In the genomic region with DNA sequence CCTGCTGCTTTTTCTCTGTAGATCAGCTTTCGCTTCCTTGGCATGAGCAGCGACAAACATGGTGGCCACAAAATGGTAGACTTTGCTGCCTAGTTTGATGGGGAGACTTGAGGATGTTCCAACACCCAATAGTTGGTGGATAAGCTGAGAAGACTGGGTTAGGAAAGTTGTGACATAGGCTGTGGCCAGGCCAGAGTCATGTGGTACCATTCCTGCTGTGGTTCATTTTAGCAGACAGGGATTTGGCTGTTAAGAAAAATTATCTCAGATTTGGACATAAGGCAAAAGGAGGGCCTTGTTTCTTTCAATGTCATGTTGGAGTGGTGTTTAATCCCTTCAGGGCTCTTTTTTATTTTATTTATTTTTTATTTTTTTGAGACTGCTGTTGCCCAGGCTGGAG, we compare ENCODE assay signal across 16 cellular contexts. TPM values are rescaled to one million over a fixed set of nuclear protein-coding genes. Genes with fewer than 3 reads are reported as not detected.
"Had no signal": no experiment of that assay in that cellular context is flagged by ENCODE, and none has a peak within 500 bp of the region (broad histone marks: within the 10 kb centered on the region; RNA-seq: fewer than 3 reads in every experiment).

No MANE protein-coding gene starts in this region.

- H3K36me3 Mint-ChIP-seq: activated naive CD8-positive, alpha-beta T cell treated with anti-CD3 and anti-CD28 coated beads for 36 hours; stimulated activated memory B cell treated with anti-CD40 and anti-IgM and Interleukin-4, amounts not matched to agents 10 μg/mL and 1 μg/mL and 100 μg/mL, for 72 hours; type B pancreatic cell had no signal

- H3K4me3 ChIP-seq: right lobe of liver, spleen had no signal

- H3K9ac ChIP-seq: parathyroid adenoma had no signal

- H3K27ac Mint-ChIP-seq: activated CD8-positive, alpha-beta T cell treated with anti-CD3 and anti-CD28 coated beads for 36 hours; activated naive CD8-positive, alpha-beta T cell treated with anti-CD3 and anti-CD28 coated beads for 36 hours; activated T-cell treated with anti-CD3 and anti-CD28 coated beads, Interleukin-2, amount 50 U/mL, for 72 hours; stimulated activated memory B cell treated with anti-CD40 and anti-IgM and Interleukin-4, amounts not matched to agents 10 μg/mL and 1 μg/mL and 100 μg/mL, for 72 hours had no signal

- H3K27me3 Mint-ChIP-seq: stimulated activated memory B cell treated with anti-CD40 and anti-IgM and Interleukin-4, amounts not matched to agents 10 μg/mL and 1 μg/mL and 100 μg/mL, for 72 hours; type B pancreatic cell had no signal

- H3K36me3 ChIP-seq: right lobe of liver, spleen had no signal

- H2AFZ ChIP-seq: parathyroid adenoma had no signal

- ATAC-seq: activated CD8-positive, alpha-beta T cell treated with anti-CD3 and anti-CD28 coated beads for 36 hours; activated T-cell treated with anti-CD3 and anti-CD28 coated beads, Interleukin-2, amount 50 U/mL, for 72 hours; right lobe of liver; stimulated activated memory B cell treated with anti-CD40 and anti-IgM and Interleukin-4, amounts not matched to agents 10 μg/mL and 1 μg/mL and 100 μg/mL, for 72 hours had no signal

- H3K4me1 Mint-ChIP-seq: activated naive CD8-positive, alpha-beta T cell treated with anti-CD3 and anti-CD28 coated beads for 36 hours; stimulated activated memory B cell treated with anti-CD40 and anti-IgM and Interleukin-4, amounts not matched to agents 10 μg/mL and 1 μg/mL and 100 μg/mL, for 72 hours had no signal

- H3K4me1 ChIP-seq: parathyroid adenoma, right lobe of liver, spleen had no signal

- H3K4me3 Mint-ChIP-seq: activated CD8-positive, alpha-beta T cell treated with anti-CD3 and anti-CD28 coated beads for 36 hours; activated naive CD8-positive, alpha-beta T cell treated with anti-CD3 and anti-CD28 coated beads for 36 hours; activated T-cell treated with anti-CD3 and anti-CD28 coated beads, Interleukin-2, amount 50 U/mL, for 72 hours; stimulated activated memory B cell treated with anti-CD40 and anti-IgM and Interleukin-4, amounts not matched to agents 10 μg/mL and 1 μg/mL and 100 μg/mL, for 72 hours; type B pancreatic cell had no signal

- DNase-seq: activated CD4-positive, alpha-beta T cell treated with anti-CD3 and anti-CD28 coated beads for 4 hours; activated CD8-positive, alpha-beta memory T cell treated with anti-CD3 and anti-CD28 coated beads, Interleukin-2, amount 50 U/mL, for 4 hours; activated CD8-positive, alpha-beta T cell treated with anti-CD3 and anti-CD28 coated beads for 36 hours; activated gamma-delta T cell treated with Interleukin-2 at 50 U/mL for 16 hours; activated naive CD8-positive, alpha-beta T cell treated with anti-CD3 and anti-CD28 coated beads for 36 hours; activated T-cell treated with anti-CD3 and anti-CD28 coated beads, Interleukin-2, amount 50 U/mL, for 72 hours; anterior cingulate cortex; mesendoderm; right lobe of liver; spleen; stimulated activated CD4-positive, alpha-beta T cell treated with anti-CD3 and anti-CD28 coated beads, Interleukin-1b, Interleukin-23, amount 100 ng/mL, for 48 hours; T-helper 9 cell had no signal

- H3K27me3 ChIP-seq: right lobe of liver had no signal

- H3K9me3 ChIP-seq: right lobe of liver had no signal

- H3K27ac ChIP-seq: parathyroid adenoma, right lobe of liver, spleen had no signal

- H3K79me2 ChIP-seq: parathyroid adenoma had no signal

RNA-seq across cellular contexts. Expression of gene FAM180A, which starts 26.6 kb away (rescaled TPM):
- total RNA-seq: activated CD8-positive, alpha-beta T cell treated with anti-CD3 and anti-CD28 coated beads for 36 hours; activated naive CD8-positive, alpha-beta T cell treated with anti-CD3 and anti-CD28 coated beads for 36 hours; activated T-cell treated with anti-CD3 and anti-CD28 coated beads, Interleukin-2, amount 50 U/mL, for 72 hours; cerebellum had no signal

RNA-seq across cellular contexts. Expression of gene SLC13A4, which starts 47.2 kb away (rescaled TPM):
- total RNA-seq: activated CD8-positive, alpha-beta T cell treated with anti-CD3 and anti-CD28 coated beads for 36 hours; activated naive CD8-positive, alpha-beta T cell treated with anti-CD3 and anti-CD28 coated beads for 36 hours; activated T-cell treated with anti-CD3 and anti-CD28 coated beads, Interleukin-2, amount 50 U/mL, for 72 hours had no signal
